Comparison of ENCODE assay signal across 8 cellular contexts in the genomic region with DNA sequence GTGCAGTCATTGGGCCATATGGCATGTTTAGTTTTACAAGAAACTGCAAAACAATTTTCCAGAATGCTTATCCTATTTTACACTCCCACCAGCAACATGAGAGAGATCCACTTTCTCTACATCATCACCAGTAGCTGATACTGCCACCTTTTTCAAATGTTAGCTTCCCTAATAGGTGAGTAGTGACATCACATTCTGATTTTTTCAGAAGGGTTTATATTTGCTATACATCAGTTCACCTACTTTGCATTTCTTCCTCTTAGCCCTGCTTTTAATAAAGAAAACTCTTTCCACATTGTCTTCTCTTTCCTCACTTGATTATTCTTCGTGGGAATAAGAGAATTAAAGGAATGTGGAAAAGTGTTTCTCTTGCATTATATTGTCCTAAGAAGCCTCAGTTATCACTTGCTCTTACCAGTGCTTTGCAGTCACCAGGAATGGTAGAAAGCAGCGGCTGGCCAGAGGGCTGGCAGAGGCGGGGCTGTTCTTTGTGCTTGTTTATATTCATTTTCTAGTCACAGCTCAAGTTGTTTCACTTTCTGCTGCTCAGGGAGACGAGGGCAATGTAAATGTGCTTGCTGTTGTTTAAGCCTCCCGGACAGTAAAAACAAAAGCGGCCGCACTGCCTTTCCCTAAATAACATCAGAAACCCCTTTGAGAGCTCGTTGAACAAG.
DNase-seq lines count a peak whose midpoint lies in the region; ATAC-seq, FAIRE-seq and TF ChIP-seq lines count a peak whose summit lies in the region.

No MANE protein-coding gene starts in this region.

- ATAC-seq in GM21526 (IDR thresholded peaks at IDR 0.05; ENCODE audit: low FRiP score, unreplicated experiment), result peak; percentile 97

- H3K27ac ChIP-seq in HUES64 (ENCODE audit: low read depth, low read length), result peak overlapping the region; percentile 63; the same call in 1 of the 2 replicates
- H3K27ac ChIP-seq in breast epithelium, result peak overlapping the region; percentile 2 to 10

- H3K9me3 ChIP-seq in HUES64 (ENCODE audit: insufficient read depth, low read depth, low read length) (no peaks in the 10 kb centered on the region), breast epithelium (no peaks in the 10 kb centered on the region)

- intact Hi-C loops in breast epithelium (cut with DNase I; ENCODE audit: low total_unique reads), result no loop called here

- H3K36me3 ChIP-seq in HUES64 (ENCODE audit: insufficient read depth, low read length) (no peaks in the 10 kb centered on the region), breast epithelium (no peaks in the 10 kb centered on the region)

- FAIRE-seq in GM12891 (lab: Jason Lieb, UNC), result peak; percentile 95

- H3K9ac ChIP-seq in HUES64 (ENCODE audit: low read depth, low read length), result no peak overlapping the region

- peak; percentile 60 for DNase-seq in GM12891 (ENCODE audit: insufficient read length, low spot score)
- no peak for DNase-seq in breast epithelium (ENCODE audit: low spot score in 2 of 2)
- peak; percentile 67 for DNase-seq in mucosa of gallbladder (ENCODE audit: low spot score)
- DNase-seq in NCI-H748 treated with DMSO at 0.1 percent for 48 hours (lab: John Stamatoyannopoulos, UW), result no peak
- no peak for DNase-seq in NCI-H146 (lab: John Stamatoyannopoulos, UW)
- no peak for DNase-seq in cerebellar nuclear complex (lab: John Stamatoyannopoulos, UW)

- H3K4me1 ChIP-seq in HUES64 (ENCODE audit: insufficient read depth, low read length), result peaks cover 22% of the 10 kb centered on the region
- H3K4me1 ChIP-seq in breast epithelium, result no peaks in the 10 kb centered on the region

- no peak for TF ChIP-seq POLR2A in GM12891 (IDR thresholded peaks at IDR 0.05; ENCODE audit: low read depth, low read length)
- no peak for TF ChIP-seq POLR2A in breast epithelium (IDR thresholded peaks at IDR 0.05)

- H3K27me3 ChIP-seq in HUES64 (ENCODE audit: insufficient read depth, low read length) (no peaks in the 10 kb centered on the region), breast epithelium (no peaks in the 10 kb centered on the region)

- 22% methylated on average over 7 of the region's 8 CpGs for WGBS in HUES64

- H3K4me3 ChIP-seq in HUES64 (ENCODE audit: low read length), result no peak overlapping the region
- H3K4me3 ChIP-seq in breast epithelium, result peak overlapping the region in 1 of 3 donors; percentile 33

- no peak for TF ChIP-seq CTCF in breast epithelium (IDR thresholded peaks at IDR 0.05)

TF ChIP-seq in GM12891, 5 proteins besides CTCF, POLR2A, EP300 and RAD21:
- TF ChIP-seq SPI1 (IDR thresholded peaks at IDR 0.05; ENCODE audit: low read depth, low read length), result no peak
- no peak for TF ChIP-seq PAX5 (IDR thresholded peaks at IDR 0.05; ENCODE audit: insufficient read depth, low read length, severe bottlenecking)
- no peak for TF ChIP-seq POLR2AphosphoS5 (IDR thresholded peaks at IDR 0.05; ENCODE audit: low read depth, low read length)
- no peak for TF ChIP-seq POU2F2 (IDR thresholded peaks at IDR 0.05; ENCODE audit: low read depth, low read length)
- no peak for TF ChIP-seq TAF1 (IDR thresholded peaks at IDR 0.05; ENCODE audit: low read depth, low read length)

Comparison
In these comparisons a context has a peak if more than half of its experiments do, and no peak if none do; other contexts are left out.
1. DNase-seq: peak in GM12891 (single experiment) and mucosa of gallbladder (single experiment); none in breast epithelium (0 of 2), NCI-H748 treated with DMSO at 0.1 percent for 48 hours (single experiment), NCI-H146 (single experiment) and cerebellar nuclear complex (0 of 2).